1 cellular context compared by ENCODE assay signal in genomic region chr1:2047749-2048729, GRCh38.
TF ChIP-seq lines count a peak whose summit lies in the region.

No MANE protein-coding gene starts in this region.

TF ChIP-seq in HepG2, 621 proteins besides CTCF, POLR2A, EP300 and RAD21 (continued from another document and continues in another):
- peak; percentile 36 for TF ChIP-seq BRD4 (CRISPR knock-in tag; IDR thresholded peaks at IDR 0.05)
- peak; percentile 67; the same call in 1 of the 2 replicates for TF ChIP-seq HNRNPL (IDR thresholded peaks at IDR 0.05; ENCODE audit: low read depth, low read length)
- no peak for TF ChIP-seq MAZ (IDR thresholded peaks at IDR 0.05; ENCODE audit: borderline replicate concordance, low read depth, low read length)
- TF ChIP-seq MAZ (CRISPR knock-in tag; IDR thresholded peaks at IDR 0.05; ENCODE audit: low read depth): peak; percentile 39
- TF ChIP-seq BORCS8-MEF2B (CRISPR knock-in tag; IDR thresholded peaks at IDR 0.05): peak; percentile 60; the same call in 1 of the 2 replicates
- TF ChIP-seq ZFX (CRISPR knock-in tag; IDR thresholded peaks at IDR 0.05; ENCODE audit: low read depth): peak; percentile 32; the same call in 1 of the 2 replicates
- no peak for TF ChIP-seq CREB1 (IDR thresholded peaks at IDR 0.05)
- TF ChIP-seq CREB1 (CRISPR knock-in tag; IDR thresholded peaks at IDR 0.05): 0 out of 2 replicates have a peak, but pooled peaks have one; percentile 32
- no peak for TF ChIP-seq HNF1A (IDR thresholded peaks at IDR 0.05; ENCODE audit: low read depth)
- TF ChIP-seq HNF1A (CRISPR knock-in tag; IDR thresholded peaks at IDR 0.05; ENCODE audit: borderline replicate concordance): 0 out of 2 replicates have a peak, but pooled peaks have one; percentile 18
- peak; percentile 63; the same call in 1 of the 2 replicates for TF ChIP-seq POGK (CRISPR knock-in tag; conservative IDR thresholded peaks at IDR 0.05)
- TF ChIP-seq MTA1 (CRISPR knock-in tag; IDR thresholded peaks at IDR 0.05; ENCODE audit: borderline replicate concordance): no peak
- TF ChIP-seq SUZ12 (IDR thresholded peaks at IDR 0.05; ENCODE audit: low read depth, low read length): no peak
- TF ChIP-seq ZBTB3 (CRISPR knock-in tag; IDR thresholded peaks at IDR 0.05; ENCODE audit: borderline replicate concordance, low read depth): no peak
- peak; percentile 48 for TF ChIP-seq AGO2 (optimal IDR thresholded peaks at IDR 0.05; ENCODE audit: low read depth, low read length)
- TF ChIP-seq ZNF572 (CRISPR knock-in tag; IDR thresholded peaks at IDR 0.05): no peak
- 0 out of 2 replicates have a peak, but pooled peaks have one; percentile 8 for TF ChIP-seq FOXP4 (CRISPR knock-in tag; IDR thresholded peaks at IDR 0.05)
- 0 out of 2 replicates have a peak, but pooled peaks have one; percentile 3 for TF ChIP-seq ZNF501 (CRISPR knock-in tag; IDR thresholded peaks at IDR 0.05)
- TF ChIP-seq ZMAT3 (CRISPR knock-in tag; conservative IDR thresholded peaks at IDR 0.05): no peak
- TF ChIP-seq PTBP1 (IDR thresholded peaks at IDR 0.05; ENCODE audit: low read depth, low read length, poor library complexity, severe bottlenecking): no peak
- no peak for TF ChIP-seq ZNF180 (CRISPR knock-in tag; IDR thresholded peaks at IDR 0.05; ENCODE audit: borderline replicate concordance, low read depth)
- TF ChIP-seq ZNF281 (CRISPR knock-in tag; IDR thresholded peaks at IDR 0.05; ENCODE audit: borderline replicate concordance): peak; percentile 36; the same call in 1 of the 2 replicates
- TF ChIP-seq CHD4 (IDR thresholded peaks at IDR 0.05; ENCODE audit: borderline replicate concordance, low read length): no peak
- TF ChIP-seq ZBTB43 (CRISPR knock-in tag; conservative IDR thresholded peaks at IDR 0.05): peak; percentile 15; the same call in 1 of the 2 replicates
- no peak for TF ChIP-seq ZUFSP (CRISPR knock-in tag; IDR thresholded peaks at IDR 0.05; ENCODE audit: borderline replicate concordance)
- no peak for TF ChIP-seq ZNF724P (CRISPR knock-in tag; IDR thresholded peaks at IDR 0.05; ENCODE audit: borderline replicate concordance)
- TF ChIP-seq SRSF4 (IDR thresholded peaks at IDR 0.05; ENCODE audit: low read depth, low read length, poor library complexity, severe bottlenecking): no peak
- no peak for TF ChIP-seq MIER2 (CRISPR knock-in tag; IDR thresholded peaks at IDR 0.05)
- TF ChIP-seq ZNF770 (CRISPR knock-in tag; IDR thresholded peaks at IDR 0.05): peak; percentile 88
- 0 out of 2 replicates have a peak, but pooled peaks have one; percentile 39 for TF ChIP-seq GTF3A (CRISPR knock-in tag; conservative IDR thresholded peaks at IDR 0.05)
- TF ChIP-seq TBX3 (IDR thresholded peaks at IDR 0.05; ENCODE audit: borderline replicate concordance): no peak
- 0 out of 2 replicates have a peak, but pooled peaks have one; percentile 1 for TF ChIP-seq SNAI1 (CRISPR knock-in tag; IDR thresholded peaks at IDR 0.05; ENCODE audit: borderline replicate concordance)
- no peak for TF ChIP-seq RCOR2 (CRISPR knock-in tag; IDR thresholded peaks at IDR 0.05)
- peak; percentile 1 for TF ChIP-seq ZNF616 (CRISPR knock-in tag; IDR thresholded peaks at IDR 0.05; ENCODE audit: low read depth)
- no peak for TF ChIP-seq ARID2 (CRISPR knock-in tag; IDR thresholded peaks at IDR 0.05; ENCODE audit: borderline replicate concordance)
- no peak for TF ChIP-seq XBP1 (CRISPR knock-in tag; IDR thresholded peaks at IDR 0.05)
- 0 out of 2 replicates have a peak, but pooled peaks have one; percentile 28 for TF ChIP-seq SPEN (CRISPR knock-in tag; IDR thresholded peaks at IDR 0.05; ENCODE audit: low read depth)
- TF ChIP-seq AKNA (CRISPR knock-in tag; IDR thresholded peaks at IDR 0.05; ENCODE audit: borderline replicate concordance): no peak
- 0 out of 2 replicates have a peak, but pooled peaks have one; percentile 29 for TF ChIP-seq ZNF263 (CRISPR knock-in tag; IDR thresholded peaks at IDR 0.05)
